Comparison of ENCODE assay signal across 2 cellular contexts in genomic region chr5:78756853-78757252, GRCh38.
TF ChIP-seq lines count a peak whose summit lies in the region.

No MANE protein-coding gene starts in this region.

TF ChIP-seq in A549, 52 proteins besides CTCF, POLR2A, EP300 and RAD21 (continued from another document):
- TF ChIP-seq REST (IDR thresholded peaks at IDR 0.05) (no peak), MAZ (IDR thresholded peaks at IDR 0.05; ENCODE audit: borderline replicate concordance, low read depth, low read length) (no peak), JUNB (IDR thresholded peaks at IDR 0.05) (no peak), CHD2 (IDR thresholded peaks at IDR 0.05; ENCODE audit: low read length, partially characterized antibody) (no peak), CHD4 (IDR thresholded peaks at IDR 0.05; ENCODE audit: borderline replicate concordance) (no peak), ZSCAN20 (CRISPR knock-in tag; IDR thresholded peaks at IDR 0.05) (no peak), HDAC2 (IDR thresholded peaks at IDR 0.05) (no peak), NR3C1 (IDR thresholded peaks at IDR 0.05) (no peak), E2F6 (IDR thresholded peaks at IDR 0.05; ENCODE audit: borderline replicate concordance, low read depth) (no peak), CBX2 (IDR thresholded peaks at IDR 0.05; ENCODE audit: borderline replicate concordance, low read depth) (no peak), RCOR1 (IDR thresholded peaks at IDR 0.05; ENCODE audit: low read depth, low read length) (no peak), USF2 (IDR thresholded peaks at IDR 0.05) (no peak), RNF2 (IDR thresholded peaks at IDR 0.05; ENCODE audit: borderline replicate concordance, low read depth) (no peak)

TF ChIP-seq in GM12878, 131 proteins besides CTCF, POLR2A, EP300 and RAD21:
- no peak for TF ChIP-seq PRDM15 (CRISPR knock-in tag; IDR thresholded peaks at IDR 0.05)
- TF ChIP-seq ZNF687 (IDR thresholded peaks at IDR 0.05), result no peak
- TF ChIP-seq MTA3 (IDR thresholded peaks at IDR 0.05; ENCODE audit: borderline replicate concordance, low read length), result no peak
- TF ChIP-seq REST (IDR thresholded peaks at IDR 0.05; ENCODE audit: low read depth, low read length), result no peak
- TF ChIP-seq SMAD5 (IDR thresholded peaks at IDR 0.05; ENCODE audit: low read depth), result no peak
- TF ChIP-seq SUZ12 (IDR thresholded peaks at IDR 0.05; ENCODE audit: unreplicated experiment), result no peak
- no peak for TF ChIP-seq ZNF24 (IDR thresholded peaks at IDR 0.05)
- no peak for TF ChIP-seq KLF5 (IDR thresholded peaks at IDR 0.05; ENCODE audit: partially characterized antibody)
- no peak for TF ChIP-seq USF1 (IDR thresholded peaks at IDR 0.05; ENCODE audit: borderline replicate concordance, extremely low read length, insufficient read depth, low read depth, low read length)
- no peak for TF ChIP-seq ZSCAN29 (IDR thresholded peaks at IDR 0.05)
- TF ChIP-seq IRF5 (IDR thresholded peaks at IDR 0.05; ENCODE audit: borderline replicate concordance), result no peak
- TF ChIP-seq MYC (IDR thresholded peaks at IDR 0.05; ENCODE audit: insufficient read depth, insufficient read length, insufficient replicate concordance, low read length, severe bottlenecking), result no peak
- TF ChIP-seq SIX5 (IDR thresholded peaks at IDR 0.05; ENCODE audit: low read depth, low read length, severe bottlenecking), result no peak
- no peak for TF ChIP-seq E2F4 (IDR thresholded peaks at IDR 0.05; ENCODE audit: low read depth, low read length)
- no peak for TF ChIP-seq SP1 (IDR thresholded peaks at IDR 0.05; ENCODE audit: low read depth, low read length)
